ENCODE assay signal across 15 cellular contexts in the genomic region with DNA sequence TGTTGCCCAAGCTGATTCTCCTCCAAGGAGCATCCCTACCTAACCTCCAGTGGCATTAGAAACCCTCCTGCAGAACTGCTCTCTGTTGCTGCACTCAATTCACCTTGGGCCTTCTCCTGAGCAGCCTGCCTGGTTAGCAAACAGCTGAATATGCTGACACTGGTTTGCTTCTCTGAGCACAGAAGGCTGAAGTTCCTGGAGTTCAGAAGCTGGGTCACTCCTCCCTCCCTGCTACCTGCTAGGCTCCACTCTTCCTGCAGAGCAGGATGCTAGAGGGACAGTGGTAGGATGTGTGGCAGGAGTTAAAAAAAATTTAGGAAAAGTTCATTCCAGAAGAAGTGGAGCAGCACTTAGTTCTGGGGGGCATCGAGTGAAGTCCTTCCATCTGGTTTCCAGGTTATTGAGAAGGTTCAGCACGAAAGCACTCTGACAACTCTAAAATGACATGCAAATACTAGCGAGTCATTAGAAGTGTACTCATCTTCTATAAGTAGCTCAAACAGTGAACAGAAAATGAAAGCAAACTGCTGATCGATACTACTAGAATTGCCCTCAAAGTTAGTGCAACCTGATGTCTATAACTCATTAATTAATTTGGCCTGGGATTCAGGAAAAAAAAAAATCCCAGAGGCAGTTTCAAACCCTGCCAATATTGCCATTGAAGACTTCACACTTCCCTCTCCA.
DNase-seq lines count a peak whose midpoint lies in the region; ATAC-seq and FAIRE-seq lines count a peak whose summit lies in the region.
"Had no signal": no experiment of that assay in that cellular context is flagged by ENCODE, and none has a peak within 500 bp of the region (broad histone marks: within the 10 kb centered on the region; RNA-seq: fewer than 3 reads in every experiment).

No MANE protein-coding gene starts in this region.

- H3K27ac ChIP-seq in small intestine (ENCODE audit: low read depth in 1 of 2, low read length in 1 of 2): no peak overlapping the region
- H3K27ac ChIP-seq: GM23248, lower lobe of right lung, neural progenitor cell, skin epidermis had no signal

- WGBS in small intestine, 3 donors: 35 to 64% (median 48%) methylated on average over 4 of the region's 4 CpGs

- H3K27me3 ChIP-seq in small intestine (ENCODE audit: control insufficient read depth in 2 of 2, insufficient read depth in 2 of 2, low read length in 2 of 2): no peaks in the 10 kb centered on the region
- H3K27me3 ChIP-seq: neural progenitor cell had no signal

- ATAC-seq in GM19043 (IDR thresholded peaks at IDR 0.05; ENCODE audit: low read depth, unreplicated experiment) (peak; percentile 67), HG02571 (IDR thresholded peaks at IDR 0.05; ENCODE audit: unreplicated experiment) (peak; percentile 92), HG03280 (IDR thresholded peaks at IDR 0.05; ENCODE audit: unreplicated experiment) (peak; percentile 78), HG02884 (IDR thresholded peaks at IDR 0.05; ENCODE audit: unreplicated experiment) (no peak)
- ATAC-seq: activated CD8-positive, alpha-beta T cell treated with anti-CD3 and anti-CD28 coated beads, Interleukin-2, amount 10 ng/mL, durations not matched to agents 7 days and 5 days; lower lobe of right lung had no signal

- DNase-seq in small intestine (peak; percentile 7), NCI-H2029 (lab: John Stamatoyannopoulos, UW) (no peak)
- no peak for DNase-seq in activated CD4-positive, CD25-positive, alpha-beta regulatory T cell treated with anti-CD3 and anti-CD28 coated beads, Interleukin-2, amount 50 U/mL, for 72 hours
- DNase-seq: activated CD8-positive, alpha-beta T cell treated with anti-CD3 and anti-CD28 coated beads, Interleukin-2, amount 10 ng/mL, durations not matched to agents 7 days and 5 days; activated naive CD4-positive, alpha-beta T cell treated with Interleukin-2 at 50 U/mL for 16 hours; hypothalamus; lower lobe of right lung; NCI-H510A had no signal

- no peaks in the 10 kb centered on the region for H3K36me3 ChIP-seq in small intestine (ENCODE audit: control insufficient read depth in 2 of 2, insufficient read depth in 2 of 2, low read length in 2 of 2)
- H3K36me3 ChIP-seq: lower lobe of right lung, neural progenitor cell had no signal

- FAIRE-seq in small intestine (lab: Jason Lieb, UNC): no peak

- no peak overlapping the region for H3K4me3 ChIP-seq in small intestine (ENCODE audit: low read depth in 1 of 2, low read length in 2 of 2)
- H3K4me3 ChIP-seq: GM23248, lower lobe of right lung, neural progenitor cell, skin epidermis had no signal

- peaks cover 0 to 2% of the 10 kb centered on the region in 2 donors for H3K4me1 ChIP-seq in small intestine (ENCODE audit: control insufficient read depth in 2 of 2, insufficient read depth in 1 of 2, low read depth in 1 of 2, low read length in 1 of 2)
- H3K4me1 ChIP-seq: lower lobe of right lung, neural progenitor cell had no signal

- no peaks in the 10 kb centered on the region for H3K9me3 ChIP-seq in small intestine (ENCODE audit: control insufficient read depth, low read depth)
- H3K9me3 ChIP-seq: lower lobe of right lung had no signal
